Comparison of ENCODE assay signal across 17 cellular contexts in the genomic region with DNA sequence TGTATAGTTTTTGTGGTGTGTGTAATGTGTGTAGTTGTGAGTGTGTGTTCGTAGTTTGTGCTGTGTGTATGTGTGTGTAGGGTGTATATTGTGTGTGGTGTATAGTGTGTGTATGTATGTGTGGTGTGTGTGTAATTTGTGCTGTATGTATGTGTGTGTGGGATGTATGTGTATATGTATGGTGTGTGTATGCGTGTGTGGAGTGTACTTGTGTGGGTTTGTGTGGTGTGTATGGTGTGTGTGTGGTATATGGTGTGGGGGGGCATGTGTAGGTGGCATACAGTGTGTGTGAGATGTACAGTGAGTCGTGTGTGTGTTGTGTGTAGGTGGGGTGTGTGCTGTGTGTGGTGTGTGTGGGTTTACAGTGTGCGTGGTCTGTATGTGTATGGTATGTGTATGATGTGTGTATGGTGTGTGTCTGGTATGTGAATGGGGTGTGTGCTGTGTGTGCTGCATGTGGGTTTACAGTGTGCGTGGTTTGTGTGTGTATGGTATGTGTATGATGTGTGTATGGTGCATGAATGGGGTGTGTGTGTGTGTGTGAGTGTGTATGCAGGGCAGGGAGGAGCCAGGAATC.
DNase-seq lines count a peak whose midpoint lies in the region; ATAC-seq, FAIRE-seq and TF ChIP-seq lines count a peak whose summit lies in the region.
"Had no signal": no experiment of that assay in that cellular context is flagged by ENCODE, and none has a peak within 500 bp of the region (broad histone marks: within the 10 kb centered on the region; RNA-seq: fewer than 3 reads in every experiment).

No MANE protein-coding gene starts in this region.

- H2AFZ ChIP-seq in astrocyte (ENCODE audit: low read depth, low read length), result no peak overlapping the region

- peak; percentile 23 for ATAC-seq in activated CD4-positive, alpha-beta T cell treated with anti-CD3 and anti-CD28 coated beads for 36 hours
- no peak for ATAC-seq in right lobe of liver
- ATAC-seq in stimulated activated effector memory CD8-positive, alpha-beta T cell treated with anti-CD3 and anti-CD28 coated beads, Interleukin-12 subunit alpha, Interleukin-12 subunit beta, amount 100 ng/mL, for 72 hours, result peak; percentile 53
- ATAC-seq in GM18870 (IDR thresholded peaks at IDR 0.05; ENCODE audit: unreplicated experiment), result no peak
- ATAC-seq in HG03565 (IDR thresholded peaks at IDR 0.05; ENCODE audit: unreplicated experiment), result no peak

- POLR2A ChIA-PET in activated CD4-positive, alpha-beta T cell treated with anti-CD3 and anti-CD28 coated beads for 36 hours (lab: Charles Lee), result no interaction called here

- H3K4me1 Mint-ChIP-seq in activated CD4-positive, alpha-beta T cell treated with anti-CD3 and anti-CD28 coated beads for 36 hours, result peaks cover 2% of the 10 kb centered on the region
- H3K4me1 Mint-ChIP-seq in astrocyte (ENCODE audit: low read depth, unreplicated experiment), result peaks cover 14% of the 10 kb centered on the region
- H3K4me1 Mint-ChIP-seq in stimulated activated effector memory CD8-positive, alpha-beta T cell treated with anti-CD3 and anti-CD28 coated beads, Interleukin-12 subunit alpha, Interleukin-12 subunit beta, amount 100 ng/mL, for 72 hours, result no peaks in the 10 kb centered on the region

- no peaks in the 10 kb centered on the region for H4K20me1 ChIP-seq in astrocyte (ENCODE audit: insufficient read depth, low read length)

- H3K36me3 ChIP-seq in astrocyte (ENCODE audit: insufficient read depth, low read length), result no peaks in the 10 kb centered on the region
- H3K36me3 ChIP-seq in right lobe of liver, result no peaks in the 10 kb centered on the region
- no peaks in the 10 kb centered on the region for H3K36me3 ChIP-seq in spleen

- H3K4me3 ChIP-seq in astrocyte (ENCODE audit: insufficient read depth, low read depth, low read length), result no peak overlapping the region
- no peak overlapping the region for H3K4me3 ChIP-seq in right lobe of liver
- no peak overlapping the region for H3K4me3 ChIP-seq in spleen

- CTCF ChIA-PET in activated CD4-positive, alpha-beta T cell treated with anti-CD3 and anti-CD28 coated beads for 36 hours (lab: Charles Lee), result no interaction called here

- peaks cover 2% of the 10 kb centered on the region for H3K9me3 Mint-ChIP-seq in activated CD4-positive, alpha-beta T cell treated with anti-CD3 and anti-CD28 coated beads for 36 hours (ENCODE audit: low read depth)
- H3K9me3 Mint-ChIP-seq in astrocyte (ENCODE audit: unreplicated experiment), result peaks cover 2% of the 10 kb centered on the region
- no peaks in the 10 kb centered on the region for H3K9me3 Mint-ChIP-seq in stimulated activated effector memory CD8-positive, alpha-beta T cell treated with anti-CD3 and anti-CD28 coated beads, Interleukin-12 subunit alpha, Interleukin-12 subunit beta, amount 100 ng/mL, for 72 hours
- H3K9me3 Mint-ChIP-seq: H9, IgD-negative memory B cell had no signal

- H3K27me3 ChIP-seq in astrocyte (ENCODE audit: insufficient read depth, low read length), result peaks cover 3% of the 10 kb centered on the region
- H3K27me3 ChIP-seq in right lobe of liver, result no peaks in the 10 kb centered on the region
- H3K27me3 ChIP-seq in spleen (replicated peaks in 1 of 7), result no peaks in the 10 kb centered on the region

- H3K27me3 Mint-ChIP-seq in activated CD4-positive, alpha-beta T cell treated with anti-CD3 and anti-CD28 coated beads for 36 hours, result no peaks in the 10 kb centered on the region
- H3K27me3 Mint-ChIP-seq in astrocyte (ENCODE audit: low read depth, unreplicated experiment), result peaks cover 43% of the 10 kb centered on the region

- no peaks in the 10 kb centered on the region for H3K36me3 Mint-ChIP-seq in activated CD4-positive, alpha-beta T cell treated with anti-CD3 and anti-CD28 coated beads for 36 hours (ENCODE audit: low read depth)
- no peaks in the 10 kb centered on the region for H3K36me3 Mint-ChIP-seq in astrocyte (ENCODE audit: low read depth, unreplicated experiment)
- no peaks in the 10 kb centered on the region for H3K36me3 Mint-ChIP-seq in stimulated activated effector memory CD8-positive, alpha-beta T cell treated with anti-CD3 and anti-CD28 coated beads, Interleukin-12 subunit alpha, Interleukin-12 subunit beta, amount 100 ng/mL, for 72 hours
- H3K36me3 Mint-ChIP-seq: IgD-negative memory B cell had no signal

- H3K9ac ChIP-seq in astrocyte (ENCODE audit: low read length), result no peak overlapping the region

- no peak for TF ChIP-seq CTCF in astrocyte (IDR thresholded peaks at IDR 0.05; ENCODE audit: insufficient read depth, low read depth, low read length)
- no peak for TF ChIP-seq CTCF in right lobe of liver (IDR thresholded peaks at IDR 0.05)
- no peak for TF ChIP-seq CTCF in spleen (IDR thresholded peaks at IDR 0.05 in 8 of 11, conservative IDR thresholded peaks at IDR 0.05 in 3 of 11)

- H3K27ac ChIP-seq in astrocyte (ENCODE audit: low read depth, low read length) (no peak overlapping the region), right lobe of liver (peak overlapping the region in 2 of 3 donors; percentile 29 to 30), spleen (no peak overlapping the region)
- H3K27ac ChIP-seq: 22Rv1, HL-60 had no signal

- TF ChIP-seq POLR2A in right lobe of liver (IDR thresholded peaks at IDR 0.05) (no peak), spleen (IDR thresholded peaks at IDR 0.05) (no peak)

- H3K4me1 ChIP-seq in astrocyte (ENCODE audit: insufficient read depth, low read length) (peaks cover 5% of the 10 kb centered on the region), right lobe of liver (peaks cover 7 to 44% (median 19%) of the 10 kb centered on the region in 4 donors), spleen (peaks cover 11 to 31% (median 21%) of the 10 kb centered on the region in 6 donors)

- no peak for DNase-seq in activated CD4-positive, alpha-beta T cell treated with anti-CD3 and anti-CD28 coated beads for 36 hours
- DNase-seq in activated CD4-positive, alpha-beta T cell treated with anti-CD3 and anti-CD28 coated beads, Interleukin-2, amount 50 U/mL, for 4 hours, result no peak
- DNase-seq in astrocyte (ENCODE audit: low read depth) (no peak), right lobe of liver (no peak), spleen (no peak)
- no peak for DNase-seq in stimulated activated effector memory CD8-positive, alpha-beta T cell treated with anti-CD3 and anti-CD28 coated beads, Interleukin-12 subunit alpha, Interleukin-12 subunit beta, amount 100 ng/mL, for 72 hours (ENCODE audit: low spot score in 2 of 2)
- DNase-seq: AML-193, DND-41, Karpas-422, NCI-H187 treated with DMSO at 0.1 percent for 48 hours, NCI-H526 had no signal

- 61% methylated on average over 5 of the region's 5 CpGs for WGBS in right lobe of liver (ENCODE audit: insufficient coverage, low coverage, low lambda C conversion rate, missing lambda C conversion rate)
- 76 to 87% (median 81%) methylated on average over 5 of the region's 5 CpGs for WGBS in spleen, 5 donors

- peak overlapping the region; percentile 22 for H3K4me2 ChIP-seq in astrocyte (ENCODE audit: low read length)

- H3K9me3 ChIP-seq in astrocyte (ENCODE audit: insufficient read depth, low read depth, low read length), result no peaks in the 10 kb centered on the region
- H3K9me3 ChIP-seq in right lobe of liver, result no peaks in the 10 kb centered on the region
- no peaks in the 10 kb centered on the region for H3K9me3 ChIP-seq in spleen

- intact Hi-C loops in activated CD4-positive, alpha-beta T cell treated with anti-CD3 and anti-CD28 coated beads for 36 hours (cut with DNase I, micrococcal nuclease), result no loop called here
- intact Hi-C loops in right lobe of liver (cut with DNase I) (loop anchor here in 1 of 2 donors (10.0 kb wide), 1 partner anchor 125 kb away; a partner anchor contains a TSS), spleen (cut with DNase I; ENCODE audit: low total_unique reads) (no loop called here)

- H3K4me3 Mint-ChIP-seq in activated CD4-positive, alpha-beta T cell treated with anti-CD3 and anti-CD28 coated beads for 36 hours, result no peak overlapping the region
- no peak overlapping the region for H3K4me3 Mint-ChIP-seq in astrocyte (ENCODE audit: unreplicated experiment)
- no peak overlapping the region for H3K4me3 Mint-ChIP-seq in stimulated activated effector memory CD8-positive, alpha-beta T cell treated with anti-CD3 and anti-CD28 coated beads, Interleukin-12 subunit alpha, Interleukin-12 subunit beta, amount 100 ng/mL, for 72 hours
- H3K4me3 Mint-ChIP-seq: H9, IgD-negative memory B cell had no signal

- no peaks in the 10 kb centered on the region for H3K79me2 ChIP-seq in astrocyte (ENCODE audit: insufficient read depth, low read length)

- no peak overlapping the region for H3K27ac Mint-ChIP-seq in activated CD4-positive, alpha-beta T cell treated with anti-CD3 and anti-CD28 coated beads for 36 hours
- H3K27ac Mint-ChIP-seq in astrocyte (ENCODE audit: unreplicated experiment), result no peak overlapping the region
- H3K27ac Mint-ChIP-seq in stimulated activated effector memory CD8-positive, alpha-beta T cell treated with anti-CD3 and anti-CD28 coated beads, Interleukin-12 subunit alpha, Interleukin-12 subunit beta, amount 100 ng/mL, for 72 hours, result no peak overlapping the region
- H3K27ac Mint-ChIP-seq: H9, IgD-negative memory B cell had no signal

- FAIRE-seq in astrocyte (lab: Jason Lieb, UNC), result no peak

Comparison
In these comparisons a context has a peak if more than half of its experiments do, and no peak if none do; other contexts are left out.
1. ATAC-seq: peak in activated CD4-positive, alpha-beta T cell treated with anti-CD3 and anti-CD28 coated beads for 36 hours (single experiment) and stimulated activated effector memory CD8-positive, alpha-beta T cell treated with anti-CD3 and anti-CD28 coated beads, Interleukin-12 subunit alpha, Interleukin-12 subunit beta, amount 100 ng/mL, for 72 hours (single experiment); none in right lobe of liver (0 of 4), GM18870 (single experiment) and HG03565 (single experiment).
2. H3K27ac ChIP-seq: peak in right lobe of liver (2 of 3); none in astrocyte (single experiment) and spleen (0 of 8).